23 cellular contexts compared by ENCODE assay signal in the genomic region with DNA sequence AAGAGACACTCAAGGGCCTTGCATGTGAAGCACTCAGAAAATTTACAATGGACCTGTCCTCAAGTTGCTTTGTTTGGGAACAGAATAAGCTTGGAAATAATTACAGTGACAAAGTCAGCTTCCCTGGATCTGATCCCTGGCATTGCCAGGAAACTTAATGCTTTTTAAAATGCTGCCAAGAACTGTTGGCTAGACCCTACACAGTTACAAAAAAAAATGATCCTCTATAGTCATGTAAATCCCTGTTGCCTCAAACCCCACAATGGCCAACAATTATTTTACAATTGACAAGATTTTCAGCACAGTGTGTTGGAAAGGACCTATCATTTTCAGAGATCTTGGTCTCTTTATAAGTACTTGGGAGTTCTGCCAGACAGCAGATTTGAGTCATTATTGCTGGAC.
DNase-seq lines count a peak whose midpoint lies in the region; ATAC-seq and TF ChIP-seq lines count a peak whose summit lies in the region.
"Had no signal": no experiment of that assay in that cellular context is flagged by ENCODE, and none has a peak within 500 bp of the region (broad histone marks: within the 10 kb centered on the region; RNA-seq: fewer than 3 reads in every experiment).

No MANE protein-coding gene starts in this region.

- H3K36me3 ChIP-seq in prostate gland = no peaks in the 10 kb centered on the region
- H3K36me3 ChIP-seq: SJSA1 had no signal

- H3K4me1 ChIP-seq in prostate gland (replicated peaks) = no peaks in the 10 kb centered on the region
- H3K4me1 ChIP-seq: SJSA1, testis had no signal

- TF ChIP-seq CTCF in prostate gland (IDR thresholded peaks at IDR 0.05) = no peak

- no peaks in the 10 kb centered on the region for H3K9me3 Mint-ChIP-seq in activated T-cell treated with anti-CD3 and anti-CD28 coated beads, Interleukin-2, amount 50 U/mL, for 4 hours
- H3K9me3 Mint-ChIP-seq in T-helper 2 cell treated with Interferon-gamma antibody and Interleukin-4, amounts not matched to agents 5 μg/mL and 100 μg/mL, for 36 hours = no peaks in the 10 kb centered on the region

- no peak for ATAC-seq in activated T-cell treated with anti-CD3 and anti-CD28 coated beads, Interleukin-2, amount 50 U/mL, for 4 hours

- no peaks in the 10 kb centered on the region for H3K27me3 Mint-ChIP-seq in activated T-cell treated with anti-CD3 and anti-CD28 coated beads, Interleukin-2, amount 50 U/mL, for 4 hours (ENCODE audit: low read depth)
- H3K27me3 Mint-ChIP-seq in T-helper 2 cell treated with Interferon-gamma antibody and Interleukin-4, amounts not matched to agents 5 μg/mL and 100 μg/mL, for 36 hours (ENCODE audit: low read depth) = peaks cover 15% of the 10 kb centered on the region

- no peak overlapping the region for H3K27ac Mint-ChIP-seq in T-helper 2 cell treated with Interferon-gamma antibody and Interleukin-4, amounts not matched to agents 5 μg/mL and 100 μg/mL, for 36 hours

- H3K4me3 Mint-ChIP-seq in activated T-cell treated with anti-CD3 and anti-CD28 coated beads, Interleukin-2, amount 50 U/mL, for 4 hours = no peak overlapping the region
- no peak overlapping the region for H3K4me3 Mint-ChIP-seq in T-helper 2 cell treated with Interferon-gamma antibody and Interleukin-4, amounts not matched to agents 5 μg/mL and 100 μg/mL, for 36 hours
- H3K4me3 Mint-ChIP-seq: neural crest cell had no signal

- DNase-seq in GM04503 (ENCODE audit: low read depth) (peak; percentile 34), NCI-H2081 (lab: John Stamatoyannopoulos, UW) (peak; percentile 63 to 94), astrocyte of the hippocampus (ENCODE audit: low read depth, low spot score) (peak; percentile 91), prostate gland (ENCODE audit: low spot score) (peak; percentile 8)
- no peak for DNase-seq in effector CD8-positive, alpha-beta T cell (lab: John Stamatoyannopoulos, UW)
- DNase-seq in activated T-cell treated with anti-CD3 and anti-CD28 coated beads, Interleukin-2, amount 50 U/mL, for 4 hours = no peak
- no peak for DNase-seq in stimulated activated naive CD4-positive, alpha-beta T cell (lab: John Stamatoyannopoulos, UW)
- no peak for DNase-seq in T-helper 2 cell treated with Interferon-gamma antibody and Interleukin-4, amounts not matched to agents 5 μg/mL and 100 μg/mL, for 36 hours (ENCODE audit: low spot score)
- DNase-seq: activated CD4-positive, alpha-beta T cell treated with anti-CD3 and anti-CD28 coated beads for 1 hour; activated gamma-delta T cell treated with Interleukin-2 at 50 U/mL for 16 hours; anterior cingulate cortex; cortex of kidney; erythroblast; kidney; mesenchymal stem cell; MM.1S; NCI-H510A; stimulated activated CD4-positive, alpha-beta T cell treated with anti-CD3 and anti-CD28 coated beads, Interleukin-4, amount 100 ng/mL, for 24 hours; stimulated activated CD8-positive, alpha-beta memory T cell treated with anti-CD3 and anti-CD28 coated beads, Interleukin-4, amount 100 ng/mL, for 48 hours; testis had no signal

- H3K9me3 ChIP-seq in prostate gland = no peaks in the 10 kb centered on the region
- H3K9me3 ChIP-seq: Caco-2, SJSA1, testis had no signal

- TF ChIP-seq POLR2A in prostate gland (IDR thresholded peaks at IDR 0.05) = no peak

- no peaks in the 10 kb centered on the region for H3K27me3 ChIP-seq in prostate gland (replicated peaks; ENCODE audit: insufficient read depth)
- H3K27me3 ChIP-seq: SJSA1, testis had no signal

- no peak overlapping the region for H3K4me3 ChIP-seq in prostate gland
- H3K4me3 ChIP-seq: SJSA1, testis had no signal

- H3K36me3 Mint-ChIP-seq in activated T-cell treated with anti-CD3 and anti-CD28 coated beads, Interleukin-2, amount 50 U/mL, for 4 hours (ENCODE audit: insufficient read depth) = no peaks in the 10 kb centered on the region
- H3K36me3 Mint-ChIP-seq in T-helper 2 cell treated with Interferon-gamma antibody and Interleukin-4, amounts not matched to agents 5 μg/mL and 100 μg/mL, for 36 hours (ENCODE audit: low read depth) = no peaks in the 10 kb centered on the region

- H3K27ac ChIP-seq in prostate gland = no peak overlapping the region
- H3K27ac ChIP-seq: SJSA1, testis had no signal

- H3K4me1 Mint-ChIP-seq in activated T-cell treated with anti-CD3 and anti-CD28 coated beads, Interleukin-2, amount 50 U/mL, for 4 hours (ENCODE audit: low read depth) = peaks cover 1% of the 10 kb centered on the region
- H3K4me1 Mint-ChIP-seq in T-helper 2 cell treated with Interferon-gamma antibody and Interleukin-4, amounts not matched to agents 5 μg/mL and 100 μg/mL, for 36 hours (ENCODE audit: low read depth) = peaks cover 2% of the 10 kb centered on the region

- intact Hi-C loops in prostate gland (cut with DNase I) = no loop called here

Comparison
In these comparisons a context has a peak if more than half of its experiments do, and no peak if none do; other contexts are left out.
1. DNase-seq: peak in GM04503 (single experiment), NCI-H2081 (2 of 2), astrocyte of the hippocampus (single experiment) and prostate gland (single experiment); none in effector CD8-positive, alpha-beta T cell (single experiment), activated T-cell treated with anti-CD3 and anti-CD28 coated beads, Interleukin-2, amount 50 U/mL, for 4 hours (single experiment), stimulated activated naive CD4-positive, alpha-beta T cell (0 of 6) and T-helper 2 cell treated with Interferon-gamma antibody and Interleukin-4, amounts not matched to agents 5 μg/mL and 100 μg/mL, for 36 hours (single experiment).